Comparison of ENCODE assay signal across 10 cellular contexts in the genomic region with DNA sequence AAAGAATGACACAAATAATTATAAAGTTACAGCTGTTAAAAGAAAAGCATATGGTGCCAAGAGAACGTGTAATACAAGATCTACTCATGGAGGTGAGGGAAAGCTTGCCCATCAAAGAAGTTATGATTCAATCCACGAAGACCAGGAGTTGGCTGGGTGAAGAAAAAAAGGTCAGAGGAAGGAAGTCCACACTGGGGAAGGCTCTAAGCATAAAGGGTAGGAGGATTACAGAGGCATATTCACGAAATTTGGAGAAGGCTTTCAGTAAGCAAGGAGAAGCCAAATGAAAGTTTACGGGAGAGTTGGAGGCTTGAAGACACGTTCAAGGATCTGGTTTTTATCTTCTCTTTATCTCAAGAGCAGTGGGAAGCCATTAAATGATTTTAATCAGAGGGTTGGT.
DNase-seq lines count a peak whose midpoint lies in the region; ATAC-seq and TF ChIP-seq lines count a peak whose summit lies in the region.
"Had no signal": no experiment of that assay in that cellular context is flagged by ENCODE, and none has a peak within 500 bp of the region (broad histone marks: within the 10 kb centered on the region; RNA-seq: fewer than 3 reads in every experiment).

No MANE protein-coding gene starts in this region.

- peak overlapping the region; percentile 93 to 94 for H3K4me3 Mint-ChIP-seq in effector memory CD8-positive, alpha-beta T cell
- peak overlapping the region; percentile 96 for H3K4me3 Mint-ChIP-seq in stimulated activated naive CD8-positive, alpha-beta T cell treated with anti-CD3 and anti-CD28 coated beads, Interleukin-15, Interleukin-2, amounts not matched to agents 100 ng/mL and 50 ng/mL, for 24 hours

- H3K27ac Mint-ChIP-seq in effector memory CD8-positive, alpha-beta T cell: peak overlapping the region; percentile 52 to 88
- H3K27ac Mint-ChIP-seq in stimulated activated naive CD8-positive, alpha-beta T cell treated with anti-CD3 and anti-CD28 coated beads, Interleukin-15, Interleukin-2, amounts not matched to agents 100 ng/mL and 50 ng/mL, for 24 hours: peak overlapping the region; percentile 84

- DNase-seq in SIG-M5 treated with dmso at 0.1 percent for 504 hours (lab: John Stamatoyannopoulos, UW; ENCODE audit: unreplicated experiment): peak; percentile 78
- DNase-seq in SIG-M5 (lab: John Stamatoyannopoulos, UW): no peak
- DNase-seq in RWPE2 (ENCODE audit: low spot score): no peak
- DNase-seq in effector memory CD8-positive, alpha-beta T cell: no peak
- DNase-seq in NCI-H446 treated with DMSO at 0.1 percent for 48 hours (lab: John Stamatoyannopoulos, UW): no peak
- no peak for DNase-seq in NCI-H82 treated with DMSO at 0.1 percent for 48 hours (lab: John Stamatoyannopoulos, UW; ENCODE audit: unreplicated experiment)
- DNase-seq: cerebellar nuclear complex, NCI-H2171 treated with DMSO at 0.1 percent for 48 hours had no signal

- peak overlapping the region; percentile 99 for H3K27ac ChIP-seq in RWPE2 (ENCODE audit: poor library complexity, severe bottlenecking)

- no peak overlapping the region for H3K4me3 ChIP-seq in RWPE2 (ENCODE audit: severe bottlenecking)

- peaks cover 13% of the 10 kb centered on the region for H3K4me1 ChIP-seq in RWPE2 (ENCODE audit: insufficient read depth, poor library complexity, severe bottlenecking)

- no peaks in the 10 kb centered on the region for H3K27me3 ChIP-seq in RWPE2 (ENCODE audit: insufficient read depth, poor library complexity, severe bottlenecking)

- H3K9me3 Mint-ChIP-seq in effector memory CD8-positive, alpha-beta T cell: no peaks in the 10 kb centered on the region
- peaks cover 5% of the 10 kb centered on the region for H3K9me3 Mint-ChIP-seq in stimulated activated naive CD8-positive, alpha-beta T cell treated with anti-CD3 and anti-CD28 coated beads, Interleukin-15, Interleukin-2, amounts not matched to agents 100 ng/mL and 50 ng/mL, for 24 hours

- TF ChIP-seq CTCF in RWPE2 (IDR thresholded peaks at IDR 0.05; ENCODE audit: poor library complexity, severe bottlenecking): no peak

- peaks cover 18% of the 10 kb centered on the region for H3K36me3 ChIP-seq in RWPE2 (ENCODE audit: low read depth)

- peaks cover 29 to 35% of the 10 kb centered on the region in 2 donors for H3K4me1 Mint-ChIP-seq in effector memory CD8-positive, alpha-beta T cell (ENCODE audit: low read depth in 2 of 2)
- peaks cover 58% of the 10 kb centered on the region for H3K4me1 Mint-ChIP-seq in stimulated activated naive CD8-positive, alpha-beta T cell treated with anti-CD3 and anti-CD28 coated beads, Interleukin-15, Interleukin-2, amounts not matched to agents 100 ng/mL and 50 ng/mL, for 24 hours (ENCODE audit: low read depth)

- no peaks in the 10 kb centered on the region for H3K9me3 ChIP-seq in RWPE2 (ENCODE audit: severe bottlenecking)

- H3K27me3 Mint-ChIP-seq in effector memory CD8-positive, alpha-beta T cell: no peaks in the 10 kb centered on the region
- no peaks in the 10 kb centered on the region for H3K27me3 Mint-ChIP-seq in stimulated activated naive CD8-positive, alpha-beta T cell treated with anti-CD3 and anti-CD28 coated beads, Interleukin-15, Interleukin-2, amounts not matched to agents 100 ng/mL and 50 ng/mL, for 24 hours

- peaks cover 12% of the 10 kb centered on the region for H3K36me3 Mint-ChIP-seq in effector memory CD8-positive, alpha-beta T cell (ENCODE audit: insufficient read depth)
- peaks cover 15% of the 10 kb centered on the region for H3K36me3 Mint-ChIP-seq in stimulated activated naive CD8-positive, alpha-beta T cell treated with anti-CD3 and anti-CD28 coated beads, Interleukin-15, Interleukin-2, amounts not matched to agents 100 ng/mL and 50 ng/mL, for 24 hours (ENCODE audit: low read depth)

- ATAC-seq in RWPE2 (ENCODE audit: low read depth) (no peak), HG02981 (IDR thresholded peaks at IDR 0.05; ENCODE audit: unreplicated experiment) (no peak)
- ATAC-seq in effector memory CD8-positive, alpha-beta T cell (replicated peaks): no peak
